ENCODE assay signal across 8 cellular contexts in the genomic region with DNA sequence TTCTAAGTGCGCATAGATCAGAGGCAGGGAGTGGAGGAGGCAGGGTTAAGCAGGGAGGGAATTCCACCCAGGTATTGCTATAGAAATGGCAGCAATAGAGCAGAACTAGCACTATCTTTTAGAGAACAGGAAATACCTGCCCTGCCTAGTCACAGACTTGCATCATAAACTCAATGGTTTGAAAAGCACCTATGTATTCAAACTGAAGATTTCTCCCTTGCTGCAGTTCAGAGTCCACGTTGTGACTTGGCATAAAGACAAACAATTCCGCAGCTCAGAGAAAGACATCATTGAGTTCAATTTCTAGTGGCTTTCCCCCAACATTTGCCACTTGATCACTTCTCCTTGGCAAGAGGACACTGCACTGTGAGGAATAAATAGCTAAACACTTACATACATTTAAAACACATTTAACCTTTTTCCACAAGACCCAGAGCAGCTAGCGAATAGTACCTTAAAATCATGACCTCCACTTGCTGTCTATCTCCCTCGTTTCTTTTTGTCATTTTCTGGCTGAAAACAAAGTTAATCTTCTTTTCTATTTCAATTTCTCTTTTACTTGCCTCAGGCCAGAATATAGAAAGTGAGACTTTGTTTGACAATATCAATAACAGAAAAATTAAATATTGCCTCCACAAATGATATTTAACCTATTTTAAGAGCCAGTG. TPM values are rescaled to one million over a fixed set of nuclear protein-coding genes. Genes with fewer than 3 reads are reported as not detected.
DNase-seq lines count a peak whose midpoint lies in the region; ATAC-seq, FAIRE-seq and TF ChIP-seq lines count a peak whose summit lies in the region.

No MANE protein-coding gene starts in this region.

- no peak overlapping the region for H3K4me3 ChIP-seq in H1 (ENCODE audit: extremely low read depth in 1 of 4, insufficient read depth in 2 of 4, low read depth in 3 of 4, low read length in 4 of 4)

- DNase-seq in Ammon's horn (ENCODE audit: low spot score) = peak; percentile 62
- peak; percentile 12 for DNase-seq in HK-2 (ENCODE audit: unreplicated experiment)
- no peak for DNase-seq in H1 (ENCODE audit: low read depth in 1 of 2, low spot score in 2 of 2)
- no peak for DNase-seq in NAMALWA (ENCODE audit: low spot score)
- no peak for DNase-seq in OCI-M1 (lab: John Stamatoyannopoulos, UW)
- DNase-seq in effector CD8-positive, alpha-beta T cell (lab: John Stamatoyannopoulos, UW) = no peak

- no peak overlapping the region for H2BK20ac ChIP-seq in H1 (ENCODE audit: low read length)

- no peaks in the 10 kb centered on the region for H3K79me1 ChIP-seq in H1 (ENCODE audit: low read depth, low read length)

- H2AFZ ChIP-seq in H1 (ENCODE audit: low read length) = no peak overlapping the region

- H4K8ac ChIP-seq in H1 (ENCODE audit: extremely low read depth, insufficient read depth, low read length) = no peak overlapping the region

- WGBS in H1 (ENCODE audit: extremely low coverage in 1 of 2, insufficient coverage in 1 of 2, insufficient read length in 1 of 2, insufficient replicate concordance in 2 of 2, low coverage in 1 of 2, low lambda C conversion rate in 2 of 2, missing lambda C conversion rate in 1 of 2), 2 experiments = 75% methylated on average over 5 of the region's 5 CpGs; no CpG with 5 or more reads in 1 of the 2 experiments

- H3K4me3 Mint-ChIP-seq in stimulated activated memory B cell treated with anti-CD40 and anti-IgM and Interleukin-4, amounts not matched to agents 10 μg/mL and 1 μg/mL and 100 μg/mL, for 72 hours = no peak overlapping the region

- no peak for TF ChIP-seq EP300 in H1 (IDR thresholded peaks at IDR 0.05; ENCODE audit: borderline replicate concordance in 1 of 2, low read depth in 2 of 2, low read length in 2 of 2)

- H3K4me1 Mint-ChIP-seq in stimulated activated memory B cell treated with anti-CD40 and anti-IgM and Interleukin-4, amounts not matched to agents 10 μg/mL and 1 μg/mL and 100 μg/mL, for 72 hours = peaks cover 13% of the 10 kb centered on the region

- H3K9ac ChIP-seq in H1 (replicated peaks in 1 of 4; ENCODE audit: extremely low read depth in 1 of 4, low read depth in 3 of 4, low read length in 3 of 4) = no peak overlapping the region

- H3K27ac Mint-ChIP-seq in stimulated activated memory B cell treated with anti-CD40 and anti-IgM and Interleukin-4, amounts not matched to agents 10 μg/mL and 1 μg/mL and 100 μg/mL, for 72 hours = peak overlapping the region; percentile 35

- no peaks in the 10 kb centered on the region for H4K20me1 ChIP-seq in H1 (replicated peaks in 1 of 2; ENCODE audit: control insufficient read depth in 1 of 2, insufficient read depth in 2 of 2, low read length in 2 of 2)

- H3K27ac ChIP-seq in H1 (ENCODE audit: low read depth, low read length) = 0 out of 2 replicates have a peak overlapping the region, but pooled peaks have one; percentile 35

- no peak overlapping the region; the same call in 1 of the 2 replicates for H2BK15ac ChIP-seq in H1 (ENCODE audit: low read length)

- peak overlapping the region; percentile 35 for H2BK5ac ChIP-seq in H1 (ENCODE audit: low read depth, low read length)

- H3K27me3 ChIP-seq in H1 (replicated peaks in 1 of 4; ENCODE audit: control insufficient read depth in 3 of 4, extremely low read depth in 1 of 4, insufficient read depth in 3 of 4, low read length in 3 of 4) = no peaks in the 10 kb centered on the region

- no peak overlapping the region for H4K91ac ChIP-seq in H1 (replicated peaks; ENCODE audit: insufficient read length, low read length)

- CTCF ChIA-PET in H1 (lab: Charles Lee; ENCODE audit: partially characterized antibody) = interaction anchor here (1.4 to 1.7 kb wide), 2 partner anchors 295 to 323 kb away, joined by 3 to 4 read pairs; no protein-coding TSS in a partner anchor

- no peaks in the 10 kb centered on the region for H3K9me3 Mint-ChIP-seq in stimulated activated memory B cell treated with anti-CD40 and anti-IgM and Interleukin-4, amounts not matched to agents 10 μg/mL and 1 μg/mL and 100 μg/mL, for 72 hours

- TF ChIP-seq RAD21 in H1 (IDR thresholded peaks at IDR 0.05 in 1 of 2, conservative IDR thresholded peaks at IDR 0.05 in 1 of 2; ENCODE audit: low read depth in 2 of 2, low read length in 2 of 2) = no peak

- no peaks in the 10 kb centered on the region for H3K36me3 Mint-ChIP-seq in stimulated activated memory B cell treated with anti-CD40 and anti-IgM and Interleukin-4, amounts not matched to agents 10 μg/mL and 1 μg/mL and 100 μg/mL, for 72 hours

- H3K79me2 ChIP-seq in H1 (ENCODE audit: control insufficient read depth in 1 of 2, insufficient read depth in 2 of 2, low read length in 2 of 2) = peaks cover 0 to 6% of the 10 kb centered on the region in 2 experiments; a peak in 1 of 4 replicates

- POLR2A ChIA-PET in H1 (lab: Charles Lee; ENCODE audit: partially characterized antibody) = interaction anchor here (0.7 to 1.5 kb wide), 3 partner anchors 11 to 42 kb away, joined by 3 to 4 read pairs (median 3); a partner anchor contains a TSS

- peak; percentile 7 for FAIRE-seq in H1 (lab: Jason Lieb, UNC)

- H3K23ac ChIP-seq in H1 (ENCODE audit: insufficient read length) = no peak overlapping the region

- no peak overlapping the region for H2BK120ac ChIP-seq in H1 (replicated peaks; ENCODE audit: low read depth, low read length)

- H3K18ac ChIP-seq in H1 (ENCODE audit: extremely low read depth, low read length) = no peak overlapping the region

- no peak overlapping the region for H3K4me2 ChIP-seq in H1 (ENCODE audit: insufficient read depth in 1 of 2, low read depth in 2 of 2, low read length in 2 of 2)

- TF ChIP-seq CTCF in H1 (IDR thresholded peaks at IDR 0.05; ENCODE audit: control extremely low read depth in 1 of 3, insufficient read depth in 1 of 3, low read depth in 1 of 3, low read length in 3 of 3) = no peak

- no peak overlapping the region for H2BK12ac ChIP-seq in H1 (ENCODE audit: low read depth, low read length)

- H3K9me3 ChIP-seq in H1 (ENCODE audit: insufficient read depth in 2 of 2, low read depth in 1 of 2, low read length in 1 of 2) = no peaks in the 10 kb centered on the region

- H3K4me1 ChIP-seq in H1 (replicated peaks in 1 of 4; ENCODE audit: control insufficient read depth in 3 of 4, insufficient read depth in 4 of 4, low read length in 3 of 4) = peaks cover 0 to 4% (median 0%) of the 10 kb centered on the region in 4 experiments; a peak in 2 of 7 replicates

- H3K23me2 ChIP-seq in H1 (ENCODE audit: low read depth, low read length) = no peaks in the 10 kb centered on the region

- no peaks in the 10 kb centered on the region for H3K27me3 Mint-ChIP-seq in stimulated activated memory B cell treated with anti-CD40 and anti-IgM and Interleukin-4, amounts not matched to agents 10 μg/mL and 1 μg/mL and 100 μg/mL, for 72 hours

- no peak overlapping the region for H3K56ac ChIP-seq in H1 (replicated peaks; ENCODE audit: insufficient read length, low read depth, low read length)

- H3K36me3 ChIP-seq in H1 (ENCODE audit: control insufficient read depth in 2 of 4, insufficient read depth in 4 of 4, low read length in 3 of 4) = no peaks in the 10 kb centered on the region; a peak in 1 of 8 replicates

- peak; percentile 55 for ATAC-seq in GM19467 (IDR thresholded peaks at IDR 0.05; ENCODE audit: unreplicated experiment)
- ATAC-seq in stimulated activated memory B cell treated with anti-CD40 and anti-IgM and Interleukin-4, amounts not matched to agents 10 μg/mL and 1 μg/mL and 100 μg/mL, for 72 hours = no peak

- no peak overlapping the region for H3K14ac ChIP-seq in H1 (ENCODE audit: insufficient read length)

- H2AK5ac ChIP-seq in H1 (ENCODE audit: low read depth, low read length) = no peak overlapping the region

- H3K4ac ChIP-seq in H1 (replicated peaks; ENCODE audit: insufficient read length, low read depth, low read length) = no peak overlapping the region

- no peak for TF ChIP-seq POLR2A in H1 (IDR thresholded peaks at IDR 0.05; ENCODE audit: control extremely low read depth in 1 of 2, low read depth in 2 of 2, low read length in 2 of 2)

- no peak overlapping the region for H4K5ac ChIP-seq in H1 (ENCODE audit: insufficient read length, low read depth, low read length)

TF ChIP-seq in H1, 55 proteins besides CTCF, POLR2A, EP300 and RAD21:
- no peak for TF ChIP-seq SRF (IDR thresholded peaks at IDR 0.05; ENCODE audit: low read depth, low read length)
- TF ChIP-seq, protein P1, sequence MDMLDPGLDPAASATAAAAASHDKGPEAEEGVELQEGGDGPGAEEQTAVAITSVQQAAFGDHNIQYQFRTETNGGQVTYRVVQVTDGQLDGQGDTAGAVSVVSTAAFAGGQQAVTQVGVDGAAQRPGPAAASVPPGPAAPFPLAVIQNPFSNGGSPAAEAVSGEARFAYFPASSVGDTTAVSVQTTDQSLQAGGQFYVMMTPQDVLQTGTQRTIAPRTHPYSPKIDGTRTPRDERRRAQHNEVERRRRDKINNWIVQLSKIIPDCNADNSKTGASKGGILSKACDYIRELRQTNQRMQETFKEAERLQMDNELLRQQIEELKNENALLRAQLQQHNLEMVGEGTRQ (IDR thresholded peaks at IDR 0.05; ENCODE audit: low read length) = no peak
TF ChIP-seq in H1: peak in this region for 0.

RNA-seq across cellular contexts. Expression of a gene that starts 42.4 kb away (rescaled TPM):
- 15.6 and 17.0 TPM in 2 replicates for total RNA-seq in H1 (2021; fragmentation: NEBNext Ultra II Directional; extraction: Animal tissue kit (Norgen Biotek cat#: 25700))
- 5.9 and 6.6 TPM in 2 replicates for polyA plus RNA-seq in H1 (2011; rRNA removed)
- polyA plus RNA-seq in H1 (2011; cell fraction: cytosol; rRNA removed) = 10.6 TPM
- 6.4 TPM for polyA plus RNA-seq in H1 (2011; cell fraction: nucleus; rRNA removed)
- polyA plus RNA-seq in H1 (2012, experiment 1 of 2) = 4.1 to 10.1 TPM (median 5.6 TPM) in 4 replicates
- polyA plus RNA-seq in H1 (2012, experiment 2 of 2) = 0.56 TPM
- polyA plus RNA-seq in H1 (2013, experiment 1 of 2) = 17.0 TPM
- 15.6 TPM for polyA plus RNA-seq in H1 (2013, experiment 2 of 2)
- polyA minus RNA-seq in H1 (2011; rRNA and poly(A)+ RNA removed) = 35.2 and 35.5 TPM in 2 replicates
- 23.2 TPM for polyA minus RNA-seq in H1 (2011; cell fraction: cytosol; rRNA and poly(A)+ RNA removed)
- polyA minus RNA-seq in H1 (2011; cell fraction: nucleus; rRNA and poly(A)+ RNA removed) = 40.7 TPM

Comparison
In these comparisons a context has a peak if more than half of its experiments do, and no peak if none do; other contexts are left out.
1. DNase-seq: peak in Ammon's horn (single experiment) and HK-2 (single experiment); none in H1 (0 of 2), NAMALWA (single experiment), OCI-M1 (single experiment) and effector CD8-positive, alpha-beta T cell (single experiment).